Comparison of ENCODE assay signal across 8 cellular contexts in genomic region chr7:101362334-101363195, GRCh38. TPM values are rescaled to one million over a fixed set of nuclear protein-coding genes. Genes with fewer than 3 reads are reported as not detected.
DNase-seq lines count a peak whose midpoint lies in the region; ATAC-seq and TF ChIP-seq lines count a peak whose summit lies in the region.

TSS of gene COL26A1 (plus strand) at chr7:101362875. CDS start at chr7:101363033, 158 bp downstream.

- H3K9me3 ChIP-seq in spleen, result no peaks in the 10 kb centered on the region

- H3K4me3 ChIP-seq in LNCaP clone FGC (ENCODE audit: low read depth, low read length), result peak within 1 kb of the TSS; percentile 69
- peak within 1 kb of the TSS; percentile 25 to 73 (median 45) for H3K4me3 ChIP-seq in spleen

- H3K27ac Mint-ChIP-seq in brain, result peak within 1 kb of the TSS in 1 of 5 experiments; percentile 55
- H3K27ac Mint-ChIP-seq in immature natural killer cell, result no peak within 1 kb of the TSS

- no peak for ATAC-seq in HG03439 (IDR thresholded peaks at IDR 0.05; ENCODE audit: unreplicated experiment)

- H3K27ac ChIP-seq in C4-2B (peak within 1 kb of the TSS; percentile 96), spleen (no peak within 1 kb of the TSS)

- H3K4me1 ChIP-seq in spleen, result peaks cover 8 to 25% (median 20%) of the 10 kb centered on the region in 6 donors

- intact Hi-C loops in spleen (cut with DNase I; ENCODE audit: low total_unique reads), result no loop called here

- peaks cover 10% of the 10 kb centered on the region for H3K27me3 Mint-ChIP-seq in brain
- peaks cover 0 to 12% (median 7%) of the 10 kb centered on the region in 3 donors for H3K27me3 Mint-ChIP-seq in immature natural killer cell (ENCODE audit: low read depth in 3 of 3)

- no peak for TF ChIP-seq CTCF in C4-2B (conservative IDR thresholded peaks at IDR 0.05)
- no peak for TF ChIP-seq CTCF in LNCaP clone FGC (IDR thresholded peaks at IDR 0.05; ENCODE audit: control insufficient read depth, extremely low read depth, insufficient read depth)
- no peak for TF ChIP-seq CTCF in brain (conservative IDR thresholded peaks at IDR 0.05)
- no peak for TF ChIP-seq CTCF in spleen (IDR thresholded peaks at IDR 0.05 in 8 of 11, conservative IDR thresholded peaks at IDR 0.05 in 3 of 11)

- TF ChIP-seq POLR2A in spleen (IDR thresholded peaks at IDR 0.05), result no peak

- DNase-seq in LNCaP clone FGC (ENCODE audit: low read depth), result no peak
- no peak for DNase-seq in immature natural killer cell
- peak; percentile 77 for DNase-seq in spleen
- DNase-seq in DMS153 treated with DMSO at 0.1 percent for 48 hours (lab: John Stamatoyannopoulos, UW; ENCODE audit: unreplicated experiment), result no peak
- no peak for DNase-seq in middle frontal gyrus (ENCODE audit: extremely low spot score, low spot score)

- WGBS in spleen, 5 donors, result 11 to 35% (median 14%) methylated on average over 34 to 76 of the region's 76 CpGs

- H3K9me3 Mint-ChIP-seq in brain (peaks cover 0 to under 1% (median 0%) of the 10 kb centered on the region in 5 experiments), immature natural killer cell (no peaks in the 10 kb centered on the region)

- H3K36me3 Mint-ChIP-seq in brain, result peaks cover 5% of the 10 kb centered on the region
- H3K36me3 Mint-ChIP-seq in immature natural killer cell, result no peaks in the 10 kb centered on the region

- peaks cover 3 to 68% (median 33%) of the 10 kb centered on the region in 7 donors for H3K27me3 ChIP-seq in spleen (replicated peaks in 1 of 7)

- H3K36me3 ChIP-seq in spleen, result no peaks in the 10 kb centered on the region

- H3K4me3 Mint-ChIP-seq in brain (peak within 1 kb of the TSS; percentile 67 to 83 (median 79)), immature natural killer cell (peak within 1 kb of the TSS in 4 of 5 donors; percentile 23 to 47 (median 32))

- H3K4me1 Mint-ChIP-seq in brain, result peaks cover 22% of the 10 kb centered on the region
- H3K4me1 Mint-ChIP-seq in immature natural killer cell, result peaks cover 5 to 10% of the 10 kb centered on the region in 2 donors

RNA-seq across cellular contexts. Expression of gene COL26A1, which starts in this region (rescaled TPM):
- polyA plus RNA-seq in brain (ENCODE audit: insufficient read depth, low read depth, low replicate concordance) (3.7 TPM), immature natural killer cell (not detected), spleen (under 1 TPM; 0.22 to 0.32 (median 0.29) TPM)
- under 1 TPM in 3 of 7 donors, not detected in 4; 0.15 to 0.23 (median 0.19) TPM for total RNA-seq in spleen

Comparison
In these comparisons a context has a peak if more than half of its experiments do, and no peak if none do; other contexts are left out.
1. Peak in DNase-seq and H3K4me3 ChIP-seq in spleen; RNA of the gene not detected or under 1 TPM.